In genomic region chr22:17873116-17873515, GRCh38 we compare ENCODE assay signal across 16 cellular contexts.
A peak's percentile ranks its signal among the peaks of the same experiment; 100 is the strongest.
DNase-seq lines count a peak whose midpoint lies in the region; ATAC-seq, FAIRE-seq and TF ChIP-seq lines count a peak whose summit lies in the region.
"Had no signal": no experiment of that assay in that cellular context is flagged by ENCODE, and none has a peak within 500 bp of the region (broad histone marks: within the 10 kb centered on the region; RNA-seq: fewer than 3 reads in every experiment).

No MANE protein-coding gene starts in this region.

- no peak overlapping the region for H3K4me3 ChIP-seq in dorsolateral prefrontal cortex
- H3K4me3 ChIP-seq: A549, GM23338 had no signal

- ATAC-seq in sciatic nerve, result peak; percentile 23
- ATAC-seq: A549; CD8-positive, alpha-beta T cell; GM23338 had no signal

- CTCF ChIA-PET in RWPE1 (lab: Yijun Ruan, JAX), result no interaction called here

- no peak overlapping the region for H3K4me3 Mint-ChIP-seq in type B pancreatic cell
- H3K4me3 Mint-ChIP-seq: CD14-positive monocyte; CD8-positive, alpha-beta T cell; GM23338 had no signal

- no peaks in the 10 kb centered on the region for H3K27me3 Mint-ChIP-seq in type B pancreatic cell

- no peak for FAIRE-seq in D721Med (lab: Jason Lieb, UNC)
- FAIRE-seq: A549, GM12892 had no signal

- no peak for DNase-seq in RWPE1 (ENCODE audit: low spot score)
- peak in 1 of 10 donors; percentile 39 for DNase-seq in dorsolateral prefrontal cortex
- DNase-seq in sciatic nerve (ENCODE audit: low spot score), result no peak
- no peak for DNase-seq in type B pancreatic cell (ENCODE audit: extremely low spot score, unreplicated experiment)
- DNase-seq in NCI-H446 treated with DMSO at 0.1 percent for 48 hours (lab: John Stamatoyannopoulos, UW), result no peak
- DNase-seq in cerebellar nuclear complex (lab: John Stamatoyannopoulos, UW), result no peak
- no peak for DNase-seq in D721Med (ENCODE audit: insufficient read length, low spot score)
- DNase-seq: CD8-positive, alpha-beta T cell; COR-L47; DND-41; GDM1; H7 had no signal

- H3K4me1 Mint-ChIP-seq in type B pancreatic cell (ENCODE audit: unreplicated experiment), result no peaks in the 10 kb centered on the region
- H3K4me1 Mint-ChIP-seq: CD14-positive monocyte, GM23338 had no signal

- no peaks in the 10 kb centered on the region for H3K27me3 ChIP-seq in dorsolateral prefrontal cortex

- POLR2A ChIA-PET in RWPE1 (lab: Yijun Ruan, JAX; ENCODE audit: low non-redundant PET), result no interaction called here

- peaks cover 9% of the 10 kb centered on the region for H3K36me3 Mint-ChIP-seq in type B pancreatic cell

- H3K27ac ChIP-seq in RWPE1, result peak overlapping the region; percentile 55
- peak overlapping the region in 54 of 59 donors; percentile 4 to 99 (median 92) for H3K27ac ChIP-seq in dorsolateral prefrontal cortex
- H3K27ac ChIP-seq: A549 had no signal

- H3K27ac Mint-ChIP-seq in type B pancreatic cell, result peak overlapping the region; percentile 69
- H3K27ac Mint-ChIP-seq: CD14-positive monocyte; CD8-positive, alpha-beta T cell; GM23338 had no signal

- TF ChIP-seq CTCF in RWPE1 (conservative IDR thresholded peaks at IDR 0.05; ENCODE audit: low read depth) (no peak), dorsolateral prefrontal cortex (IDR thresholded peaks at IDR 0.05 in 54 of 56, conservative IDR thresholded peaks at IDR 0.05 in 2 of 56; ENCODE audit: low read depth in 1 of 56, partially characterized antibody in 56 of 56) (no peak), type B pancreatic cell (conservative IDR thresholded peaks at IDR 0.05) (no peak), D721Med (IDR thresholded peaks at IDR 0.05; ENCODE audit: insufficient read depth, missing control alignments) (no peak)

- intact Hi-C loops in dorsolateral prefrontal cortex (cut with DNase I) (loop anchor here (2.0 to 5.0 kb wide), 2 partner anchors 41 to 42 kb away; no protein-coding TSS in a partner anchor), sciatic nerve (cut with DNase I) (no loop called here)

- H3K9me3 Mint-ChIP-seq in type B pancreatic cell, result no peaks in the 10 kb centered on the region
- H3K9me3 Mint-ChIP-seq: CD14-positive monocyte; CD8-positive, alpha-beta T cell had no signal
